Comparison of ENCODE assay signal across 19 cellular contexts in the genomic region with DNA sequence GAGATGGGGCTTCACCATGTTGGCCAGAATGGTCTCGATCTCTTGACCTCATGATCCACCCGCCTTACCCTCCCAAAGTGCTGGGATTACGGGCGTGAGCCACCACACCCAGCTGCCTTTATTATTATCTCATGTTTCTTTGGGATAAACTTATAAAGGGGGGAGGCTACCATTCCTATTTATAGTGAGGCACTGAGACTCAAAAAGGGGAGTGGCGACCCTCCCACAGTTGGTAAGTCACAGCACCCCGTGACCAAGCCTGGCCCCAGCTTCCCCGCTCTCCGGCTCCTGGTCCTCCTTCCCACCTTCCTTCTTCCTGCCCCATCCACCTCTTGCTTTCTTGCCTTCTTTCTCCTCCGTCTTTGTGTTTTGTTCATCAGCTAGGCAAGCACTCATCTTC.
"Had no signal": no experiment of that assay in that cellular context is flagged by ENCODE, and none has a peak within 500 bp of the region (broad histone marks: within the 10 kb centered on the region; RNA-seq: fewer than 3 reads in every experiment).

No MANE protein-coding gene starts in this region.

- H3K27me3 Mint-ChIP-seq: IgD-negative memory B cell had no signal

- H3K4me3 Mint-ChIP-seq: IgD-negative memory B cell had no signal

- H3K9me3 Mint-ChIP-seq: IgD-negative memory B cell had no signal

- H3K36me3 Mint-ChIP-seq: IgD-negative memory B cell had no signal

- H3K27ac Mint-ChIP-seq: IgD-negative memory B cell had no signal

- ATAC-seq: K562 had no signal

- DNase-seq: Kasumi-1, MM.1S, NCI-H1092 treated with DMSO at 0.1 percent for 48 hours, NCI-H1436, NCI-H187, NCI-H2029, NCI-H2081 treated with DMSO at 0.1 percent for 48 hours, NCI-H2171, NCI-H226, NCI-H446, NCI-H510A, NCI-H524 treated with DMSO at 0.1 percent for 48 hours, NCI-H69, NCI-H774, Right ventricle myocardium superior, RPMI8226, SIG-M5 had no signal
